ENCODE assay signal across 1 cellular context in genomic region chr9:35705836-35706430, GRCh38.
TF ChIP-seq lines count a peak whose summit lies in the region.

No MANE protein-coding gene starts in this region.

TF ChIP-seq in endothelial cell of umbilical vein, 7 proteins besides CTCF, POLR2A, EP300 and RAD21:
- no peak for TF ChIP-seq FOS (IDR thresholded peaks at IDR 0.05; ENCODE audit: borderline replicate concordance, insufficient read depth, low read length)
- no peak for TF ChIP-seq EZH2 (IDR thresholded peaks at IDR 0.05; ENCODE audit: borderline replicate concordance, low read depth, low read length, severe bottlenecking)
- TF ChIP-seq JUN (IDR thresholded peaks at IDR 0.05; ENCODE audit: borderline replicate concordance, insufficient read depth, insufficient read length, low read depth): no peak
- no peak for TF ChIP-seq MYC (IDR thresholded peaks at IDR 0.05; ENCODE audit: low read depth, low read length)
- no peak for TF ChIP-seq POLR2AphosphoS5 (IDR thresholded peaks at IDR 0.05; ENCODE audit: insufficient read depth, low read depth, low read length)
- TF ChIP-seq, protein P1, sequence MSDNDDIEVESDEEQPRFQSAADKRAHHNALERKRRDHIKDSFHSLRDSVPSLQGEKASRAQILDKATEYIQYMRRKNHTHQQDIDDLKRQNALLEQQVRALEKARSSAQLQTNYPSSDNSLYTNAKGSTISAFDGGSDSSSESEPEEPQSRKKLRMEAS (IDR thresholded peaks at IDR 0.05; ENCODE audit: insufficient read depth, insufficient read length): no peak
